Comparison of ENCODE assay signal across 17 cellular contexts in genomic region chr10:75703191-75703861, GRCh38.
"Had no signal": no experiment of that assay in that cellular context is flagged by ENCODE, and none has a peak within 500 bp of the region (broad histone marks: within the 10 kb centered on the region; RNA-seq: fewer than 3 reads in every experiment).

No MANE protein-coding gene starts in this region.

- FAIRE-seq: colon, keratinocyte had no signal

- H3K27me3 Mint-ChIP-seq: dendritic cell treated with granulocyte-macrophage colony-stimulating factor and Interleukin-4, amounts not matched to agents 40 ng/mL and 50 ng/mL, for 4 days had no signal

- H3K27me3 ChIP-seq: right atrium auricular region had no signal

- ATAC-seq: effector memory CD8-positive, alpha-beta T cell; foreskin keratinocyte; left ventricle myocardium superior; naive thymus-derived CD4-positive, alpha-beta T cell had no signal

- H3K9me3 Mint-ChIP-seq: effector memory CD8-positive, alpha-beta T cell; immature natural killer cell had no signal

- H3K4me3 ChIP-seq: lung, right atrium auricular region, smooth muscle cell had no signal

- H3K36me3 ChIP-seq: right atrium auricular region had no signal

- H3K4me2 ChIP-seq: smooth muscle cell had no signal

- H3K4me1 ChIP-seq: foreskin keratinocyte, right atrium auricular region had no signal

- DNase-seq: effector memory CD8-positive, alpha-beta T cell; foreskin keratinocyte; immature natural killer cell; left ventricle myocardium superior; mesendoderm; naive thymus-derived CD4-positive, alpha-beta T cell; posterior cingulate gyrus; stimulated activated CD4-positive, alpha-beta T cell treated with anti-CD3 and anti-CD28 coated beads, Interleukin-2, amount 100 ng/mL, for 48 hours; stimulated activated naive CD4-positive, alpha-beta T cell treated with Interleukin-2 at 50 U/mL for 16 hours; trophoblast cell had no signal

- H3K36me3 Mint-ChIP-seq: immature natural killer cell had no signal

- H3K4me3 Mint-ChIP-seq: dendritic cell treated with granulocyte-macrophage colony-stimulating factor and Interleukin-4, amounts not matched to agents 40 ng/mL and 50 ng/mL, for 4 days; effector memory CD8-positive, alpha-beta T cell; immature natural killer cell; naive thymus-derived CD4-positive, alpha-beta T cell; neural crest cell had no signal

- H3K27ac Mint-ChIP-seq: dendritic cell treated with granulocyte-macrophage colony-stimulating factor and Interleukin-4, amounts not matched to agents 40 ng/mL and 50 ng/mL, for 4 days; effector memory CD8-positive, alpha-beta T cell; immature natural killer cell; naive thymus-derived CD4-positive, alpha-beta T cell had no signal

- H3K27ac ChIP-seq: foreskin keratinocyte, right atrium auricular region had no signal
